ENCODE assay signal across 1 cellular context in the genomic region with DNA sequence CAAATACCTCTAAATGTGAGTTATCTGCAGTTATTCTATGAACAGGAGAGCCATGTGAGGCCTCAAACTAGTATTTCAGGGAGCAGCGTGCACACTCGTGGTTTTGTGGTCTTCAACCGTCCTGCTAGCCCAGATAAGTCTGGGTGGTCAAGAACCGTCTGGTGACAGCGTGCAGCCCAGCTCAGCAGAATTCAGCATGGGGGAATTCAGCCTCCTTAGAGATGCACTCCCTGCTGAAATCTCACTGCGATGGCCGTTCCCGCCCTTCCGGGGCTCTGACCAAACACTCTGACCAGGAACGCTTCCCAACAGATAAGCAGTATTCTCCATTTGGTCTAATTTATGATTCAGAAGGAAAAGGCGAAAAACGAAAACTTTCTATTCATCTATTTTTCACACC.
A peak's percentile ranks its signal among the peaks of the same experiment; 100 is the strongest.
TF ChIP-seq lines count a peak whose summit lies in the region.

No MANE protein-coding gene starts in this region.

TF ChIP-seq in K562, 482 proteins besides CTCF, POLR2A, EP300 and RAD21 (continued from another document and continues in another):
- TF ChIP-seq, protein P1, sequence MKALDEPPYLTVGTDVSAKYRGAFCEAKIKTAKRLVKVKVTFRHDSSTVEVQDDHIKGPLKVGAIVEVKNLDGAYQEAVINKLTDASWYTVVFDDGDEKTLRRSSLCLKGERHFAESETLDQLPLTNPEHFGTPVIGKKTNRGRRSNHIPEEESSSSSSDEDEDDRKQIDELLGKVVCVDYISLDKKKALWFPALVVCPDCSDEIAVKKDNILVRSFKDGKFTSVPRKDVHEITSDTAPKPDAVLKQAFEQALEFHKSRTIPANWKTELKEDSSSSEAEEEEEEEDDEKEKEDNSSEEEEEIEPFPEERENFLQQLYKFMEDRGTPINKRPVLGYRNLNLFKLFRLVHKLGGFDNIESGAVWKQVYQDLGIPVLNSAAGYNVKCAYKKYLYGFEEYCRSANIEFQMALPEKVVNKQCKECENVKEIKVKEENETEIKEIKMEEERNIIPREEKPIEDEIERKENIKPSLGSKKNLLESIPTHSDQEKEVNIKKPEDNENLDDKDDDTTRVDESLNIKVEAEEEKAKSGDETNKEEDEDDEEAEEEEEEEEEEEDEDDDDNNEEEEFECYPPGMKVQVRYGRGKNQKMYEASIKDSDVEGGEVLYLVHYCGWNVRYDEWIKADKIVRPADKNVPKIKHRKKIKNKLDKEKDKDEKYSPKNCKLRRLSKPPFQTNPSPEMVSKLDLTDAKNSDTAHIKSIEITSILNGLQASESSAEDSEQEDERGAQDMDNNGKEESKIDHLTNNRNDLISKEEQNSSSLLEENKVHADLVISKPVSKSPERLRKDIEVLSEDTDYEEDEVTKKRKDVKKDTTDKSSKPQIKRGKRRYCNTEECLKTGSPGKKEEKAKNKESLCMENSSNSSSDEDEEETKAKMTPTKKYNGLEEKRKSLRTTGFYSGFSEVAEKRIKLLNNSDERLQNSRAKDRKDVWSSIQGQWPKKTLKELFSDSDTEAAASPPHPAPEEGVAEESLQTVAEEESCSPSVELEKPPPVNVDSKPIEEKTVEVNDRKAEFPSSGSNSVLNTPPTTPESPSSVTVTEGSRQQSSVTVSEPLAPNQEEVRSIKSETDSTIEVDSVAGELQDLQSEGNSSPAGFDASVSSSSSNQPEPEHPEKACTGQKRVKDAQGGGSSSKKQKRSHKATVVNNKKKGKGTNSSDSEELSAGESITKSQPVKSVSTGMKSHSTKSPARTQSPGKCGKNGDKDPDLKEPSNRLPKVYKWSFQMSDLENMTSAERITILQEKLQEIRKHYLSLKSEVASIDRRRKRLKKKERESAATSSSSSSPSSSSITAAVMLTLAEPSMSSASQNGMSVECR (CRISPR knock-in tag; IDR thresholded peaks at IDR 0.05), result no peak
- TF ChIP-seq NCOA4 (IDR thresholded peaks at IDR 0.05; ENCODE audit: partially characterized antibody) (no peak), MEIS2 (IDR thresholded peaks at IDR 0.05; ENCODE audit: partially characterized antibody) (peak; percentile 45), ADNP (tag; IDR thresholded peaks at IDR 0.05) (no peak), MTA1 (IDR thresholded peaks at IDR 0.05; ENCODE audit: borderline replicate concordance) (peak; percentile 50; the same call in 1 of the 2 replicates), L3MBTL2 (IDR thresholded peaks at IDR 0.05) (peak; percentile 98), NR4A1 (CRISPR knock-in tag; IDR thresholded peaks at IDR 0.05) (no peak), NR4A1 (tag; IDR thresholded peaks at IDR 0.05) (no peak), GTF2A2 (tag; IDR thresholded peaks at IDR 0.05) (no peak), HDAC3 (IDR thresholded peaks at IDR 0.05; ENCODE audit: borderline replicate concordance, partially characterized antibody) (peak; percentile 86), NCOR1 (IDR thresholded peaks at IDR 0.05) (peak; percentile 88), MBD2 (IDR thresholded peaks at IDR 0.05; ENCODE audit: borderline replicate concordance, low read depth) (peak; percentile 46; the same call in 1 of the 2 replicates), ZBTB17 (CRISPR knock-in tag; IDR thresholded peaks at IDR 0.05) (peak; percentile 83; the same call in 1 of the 2 replicates), HEY1 (CRISPR knock-in tag; IDR thresholded peaks at IDR 0.05; ENCODE audit: borderline replicate concordance) (peak; percentile 87; the same call in 1 of the 2 replicates), ZNF274 (IDR thresholded peaks at IDR 0.05; ENCODE audit: borderline replicate concordance, low read depth, low read length) (no peak), ZKSCAN8 (CRISPR knock-in tag; IDR thresholded peaks at IDR 0.05) (peak; percentile 56; the same call in 1 of the 2 replicates), CBX5 (IDR thresholded peaks at IDR 0.05; ENCODE audit: borderline replicate concordance, low read depth) (no peak), ZNF780A (CRISPR knock-in tag; IDR thresholded peaks at IDR 0.05) (no peak), FOS (IDR thresholded peaks at IDR 0.05; ENCODE audit: extremely low read depth, insufficient read length) (no peak), ZZZ3 (IDR thresholded peaks at IDR 0.05) (no peak), DPF2 (IDR thresholded peaks at IDR 0.05) (peak; percentile 88), KLF10 (CRISPR knock-in tag; IDR thresholded peaks at IDR 0.05) (no peak), ARID1B (IDR thresholded peaks at IDR 0.05) (peak; percentile 90)
- TF ChIP-seq, protein P2, sequence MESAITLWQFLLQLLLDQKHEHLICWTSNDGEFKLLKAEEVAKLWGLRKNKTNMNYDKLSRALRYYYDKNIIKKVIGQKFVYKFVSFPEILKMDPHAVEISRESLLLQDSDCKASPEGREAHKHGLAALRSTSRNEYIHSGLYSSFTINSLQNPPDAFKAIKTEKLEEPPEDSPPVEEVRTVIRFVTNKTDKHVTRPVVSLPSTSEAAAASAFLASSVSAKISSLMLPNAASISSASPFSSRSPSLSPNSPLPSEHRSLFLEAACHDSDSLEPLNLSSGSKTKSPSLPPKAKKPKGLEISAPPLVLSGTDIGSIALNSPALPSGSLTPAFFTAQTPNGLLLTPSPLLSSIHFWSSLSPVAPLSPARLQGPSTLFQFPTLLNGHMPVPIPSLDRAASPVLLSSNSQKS (CRISPR knock-in tag; IDR thresholded peaks at IDR 0.05), result no peak
- TF ChIP-seq, protein P3, sequence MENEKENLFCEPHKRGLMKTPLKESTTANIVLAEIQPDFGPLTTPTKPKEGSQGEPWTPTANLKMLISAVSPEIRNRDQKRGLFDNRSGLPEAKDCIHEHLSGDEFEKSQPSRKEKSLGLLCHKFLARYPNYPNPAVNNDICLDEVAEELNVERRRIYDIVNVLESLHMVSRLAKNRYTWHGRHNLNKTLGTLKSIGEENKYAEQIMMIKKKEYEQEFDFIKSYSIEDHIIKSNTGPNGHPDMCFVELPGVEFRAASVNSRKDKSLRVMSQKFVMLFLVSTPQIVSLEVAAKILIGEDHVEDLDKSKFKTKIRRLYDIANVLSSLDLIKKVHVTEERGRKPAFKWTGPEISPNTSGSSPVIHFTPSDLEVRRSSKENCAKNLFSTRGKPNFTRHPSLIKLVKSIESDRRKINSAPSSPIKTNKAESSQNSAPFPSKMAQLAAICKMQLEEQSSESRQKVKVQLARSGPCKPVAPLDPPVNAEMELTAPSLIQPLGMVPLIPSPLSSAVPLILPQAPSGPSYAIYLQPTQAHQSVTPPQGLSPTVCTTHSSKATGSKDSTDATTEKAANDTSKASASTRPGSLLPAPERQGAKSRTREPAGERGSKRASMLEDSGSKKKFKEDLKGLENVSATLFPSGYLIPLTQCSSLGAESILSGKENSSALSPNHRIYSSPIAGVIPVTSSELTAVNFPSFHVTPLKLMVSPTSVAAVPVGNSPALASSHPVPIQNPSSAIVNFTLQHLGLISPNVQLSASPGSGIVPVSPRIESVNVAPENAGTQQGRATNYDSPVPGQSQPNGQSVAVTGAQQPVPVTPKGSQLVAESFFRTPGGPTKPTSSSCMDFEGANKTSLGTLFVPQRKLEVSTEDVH (IDR thresholded peaks at IDR 0.05; ENCODE audit: low read depth, partially characterized antibody), result peak; percentile 45
- TF ChIP-seq, protein P4, sequence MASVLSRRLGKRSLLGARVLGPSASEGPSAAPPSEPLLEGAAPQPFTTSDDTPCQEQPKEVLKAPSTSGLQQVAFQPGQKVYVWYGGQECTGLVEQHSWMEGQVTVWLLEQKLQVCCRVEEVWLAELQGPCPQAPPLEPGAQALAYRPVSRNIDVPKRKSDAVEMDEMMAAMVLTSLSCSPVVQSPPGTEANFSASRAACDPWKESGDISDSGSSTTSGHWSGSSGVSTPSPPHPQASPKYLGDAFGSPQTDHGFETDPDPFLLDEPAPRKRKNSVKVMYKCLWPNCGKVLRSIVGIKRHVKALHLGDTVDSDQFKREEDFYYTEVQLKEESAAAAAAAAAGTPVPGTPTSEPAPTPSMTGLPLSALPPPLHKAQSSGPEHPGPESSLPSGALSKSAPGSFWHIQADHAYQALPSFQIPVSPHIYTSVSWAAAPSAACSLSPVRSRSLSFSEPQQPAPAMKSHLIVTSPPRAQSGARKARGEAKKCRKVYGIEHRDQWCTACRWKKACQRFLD (CRISPR knock-in tag; IDR thresholded peaks at IDR 0.05), result peak; percentile 64; the same call in 1 of the 2 replicates
- TF ChIP-seq, protein P5, sequence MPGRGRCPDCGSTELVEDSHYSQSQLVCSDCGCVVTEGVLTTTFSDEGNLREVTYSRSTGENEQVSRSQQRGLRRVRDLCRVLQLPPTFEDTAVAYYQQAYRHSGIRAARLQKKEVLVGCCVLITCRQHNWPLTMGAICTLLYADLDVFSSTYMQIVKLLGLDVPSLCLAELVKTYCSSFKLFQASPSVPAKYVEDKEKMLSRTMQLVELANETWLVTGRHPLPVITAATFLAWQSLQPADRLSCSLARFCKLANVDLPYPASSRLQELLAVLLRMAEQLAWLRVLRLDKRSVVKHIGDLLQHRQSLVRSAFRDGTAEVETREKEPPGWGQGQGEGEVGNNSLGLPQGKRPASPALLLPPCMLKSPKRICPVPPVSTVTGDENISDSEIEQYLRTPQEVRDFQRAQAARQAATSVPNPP (IDR thresholded peaks at IDR 0.05; ENCODE audit: borderline replicate concordance, insufficient read depth, insufficient read length), result no peak
- TF ChIP-seq, protein P6, sequence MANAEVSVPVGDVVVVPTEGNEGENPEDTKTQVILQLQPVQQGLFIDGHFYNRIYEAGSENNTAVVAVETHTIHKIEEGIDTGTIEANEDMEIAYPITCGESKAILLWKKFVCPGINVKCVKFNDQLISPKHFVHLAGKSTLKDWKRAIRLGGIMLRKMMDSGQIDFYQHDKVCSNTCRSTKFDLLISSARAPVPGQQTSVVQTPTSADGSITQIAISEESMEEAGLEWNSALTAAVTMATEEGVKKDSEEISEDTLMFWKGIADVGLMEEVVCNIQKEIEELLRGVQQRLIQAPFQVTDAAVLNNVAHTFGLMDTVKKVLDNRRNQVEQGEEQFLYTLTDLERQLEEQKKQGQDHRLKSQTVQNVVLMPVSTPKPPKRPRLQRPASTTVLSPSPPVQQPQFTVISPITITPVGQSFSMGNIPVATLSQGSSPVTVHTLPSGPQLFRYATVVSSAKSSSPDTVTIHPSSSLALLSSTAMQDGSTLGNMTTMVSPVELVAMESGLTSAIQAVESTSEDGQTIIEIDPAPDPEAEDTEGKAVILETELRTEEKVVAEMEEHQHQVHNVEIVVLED (CRISPR knock-in tag; IDR thresholded peaks at IDR 0.05), result no peak
- TF ChIP-seq, protein P7, sequence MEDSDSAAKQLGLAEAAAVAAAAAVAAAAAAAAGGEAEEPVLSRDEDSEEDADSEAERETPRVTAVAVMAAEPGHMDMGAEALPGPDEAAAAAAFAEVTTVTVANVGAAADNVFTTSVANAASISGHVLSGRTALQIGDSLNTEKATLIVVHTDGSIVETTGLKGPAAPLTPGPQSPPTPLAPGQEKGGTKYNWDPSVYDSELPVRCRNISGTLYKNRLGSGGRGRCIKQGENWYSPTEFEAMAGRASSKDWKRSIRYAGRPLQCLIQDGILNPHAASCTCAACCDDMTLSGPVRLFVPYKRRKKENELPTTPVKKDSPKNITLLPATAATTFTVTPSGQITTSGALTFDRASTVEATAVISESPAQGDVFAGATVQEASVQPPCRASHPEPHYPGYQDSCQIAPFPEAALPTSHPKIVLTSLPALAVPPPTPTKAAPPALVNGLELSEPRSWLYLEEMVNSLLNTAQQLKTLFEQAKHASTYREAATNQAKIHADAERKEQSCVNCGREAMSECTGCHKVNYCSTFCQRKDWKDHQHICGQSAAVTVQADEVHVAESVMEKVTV (CRISPR knock-in tag; IDR thresholded peaks at IDR 0.05), result no peak
- TF ChIP-seq, protein P8, sequence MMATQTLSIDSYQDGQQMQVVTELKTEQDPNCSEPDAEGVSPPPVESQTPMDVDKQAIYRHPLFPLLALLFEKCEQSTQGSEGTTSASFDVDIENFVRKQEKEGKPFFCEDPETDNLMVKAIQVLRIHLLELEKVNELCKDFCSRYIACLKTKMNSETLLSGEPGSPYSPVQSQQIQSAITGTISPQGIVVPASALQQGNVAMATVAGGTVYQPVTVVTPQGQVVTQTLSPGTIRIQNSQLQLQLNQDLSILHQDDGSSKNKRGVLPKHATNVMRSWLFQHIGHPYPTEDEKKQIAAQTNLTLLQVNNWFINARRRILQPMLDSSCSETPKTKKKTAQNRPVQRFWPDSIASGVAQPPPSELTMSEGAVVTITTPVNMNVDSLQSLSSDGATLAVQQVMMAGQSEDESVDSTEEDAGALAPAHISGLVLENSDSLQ (IDR thresholded peaks at IDR 0.05), result peak; percentile 63
- TF ChIP-seq, protein P9, sequence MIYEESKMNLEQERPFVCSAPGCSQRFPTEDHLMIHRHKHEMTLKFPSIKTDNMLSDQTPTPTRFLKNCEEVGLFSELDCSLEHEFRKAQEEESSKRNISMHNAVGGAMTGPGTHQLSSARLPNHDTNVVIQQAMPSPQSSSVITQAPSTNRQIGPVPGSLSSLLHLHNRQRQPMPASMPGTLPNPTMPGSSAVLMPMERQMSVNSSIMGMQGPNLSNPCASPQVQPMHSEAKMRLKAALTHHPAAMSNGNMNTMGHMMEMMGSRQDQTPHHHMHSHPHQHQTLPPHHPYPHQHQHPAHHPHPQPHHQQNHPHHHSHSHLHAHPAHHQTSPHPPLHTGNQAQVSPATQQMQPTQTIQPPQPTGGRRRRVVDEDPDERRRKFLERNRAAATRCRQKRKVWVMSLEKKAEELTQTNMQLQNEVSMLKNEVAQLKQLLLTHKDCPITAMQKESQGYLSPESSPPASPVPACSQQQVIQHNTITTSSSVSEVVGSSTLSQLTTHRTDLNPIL (CRISPR knock-in tag; IDR thresholded peaks at IDR 0.05), result no peak
